Comparison of ENCODE assay signal across 17 cellular contexts in genomic region chr16:60608971-60609370, GRCh38.
DNase-seq lines count a peak whose midpoint lies in the region; ATAC-seq and TF ChIP-seq lines count a peak whose summit lies in the region.
"Had no signal": no experiment of that assay in that cellular context is flagged by ENCODE, and none has a peak within 500 bp of the region (broad histone marks: within the 10 kb centered on the region; RNA-seq: fewer than 3 reads in every experiment).

No MANE protein-coding gene starts in this region.

- in situ Hi-C loops in astrocyte of the cerebellum (cut with HindIII; ENCODE audit: low sequenced_read_pairs): no loop called here

- H3K4me3 ChIP-seq in astrocyte of the cerebellum (ENCODE audit: low read depth, low read length): no peak overlapping the region
- H3K4me3 ChIP-seq: BLaER1, GM23248 had no signal

- ATAC-seq in HG03196 (IDR thresholded peaks at IDR 0.05; ENCODE audit: unreplicated experiment) (no peak), GM21515 (IDR thresholded peaks at IDR 0.05; ENCODE audit: unreplicated experiment) (no peak), HG03457 (IDR thresholded peaks at IDR 0.05; ENCODE audit: unreplicated experiment) (no peak)
- ATAC-seq: CD8-positive, alpha-beta T cell; HCT116 had no signal

- TF ChIP-seq CTCF in astrocyte of the cerebellum (IDR thresholded peaks at IDR 0.05; ENCODE audit: low read depth, low read length, missing control alignments): no peak

- peak; percentile 5 for DNase-seq in H4 (ENCODE audit: low spot score)
- peak; percentile 23 for DNase-seq in M059J (ENCODE audit: low read depth)
- peak; percentile 46 for DNase-seq in astrocyte of the cerebellum (ENCODE audit: low read depth)
- DNase-seq in iris pigment epithelial cell (ENCODE audit: low read depth): peak; percentile 10
- no peak for DNase-seq in dermis blood vessel endothelial cell
- DNase-seq: Caco-2; CD4-positive, CD25-positive, alpha-beta regulatory T cell; CD8-positive, alpha-beta T cell; DMS153; DND-41; GM23248; H9 had no signal
